ENCODE assay signal across 8 cellular contexts in the genomic region with DNA sequence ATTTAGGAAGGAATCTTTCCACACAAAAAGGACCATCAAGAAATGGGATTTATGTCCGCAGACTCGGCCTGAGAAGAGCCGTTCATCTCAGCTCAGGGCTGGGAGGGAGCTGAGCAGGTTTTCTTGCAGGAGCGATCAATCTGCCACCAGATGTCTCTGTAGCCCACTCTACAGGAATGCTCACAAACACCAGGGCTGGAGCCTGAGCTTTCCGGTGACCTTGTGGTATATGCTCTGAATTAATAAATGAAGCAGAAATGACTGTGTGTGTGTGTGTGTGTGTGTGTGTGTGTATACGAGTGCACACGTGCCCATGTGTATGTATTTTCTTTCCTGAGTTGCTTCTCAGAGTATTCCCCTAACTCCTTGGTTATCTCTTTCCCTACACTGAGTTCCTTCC. TPM values are rescaled to one million over a fixed set of nuclear protein-coding genes. Genes with fewer than 3 reads are reported as not detected.
DNase-seq lines count a peak whose midpoint lies in the region; ATAC-seq and TF ChIP-seq lines count a peak whose summit lies in the region.

No MANE protein-coding gene starts in this region.

- no peaks in the 10 kb centered on the region for H3K9me3 ChIP-seq in aorta (ENCODE audit: control insufficient read depth, low read length)

- no peaks in the 10 kb centered on the region for H3K4me1 ChIP-seq in aorta (ENCODE audit: control insufficient read depth in 1 of 2, insufficient read depth in 2 of 2, low read length in 2 of 2)

- H3K27me3 ChIP-seq in dorsolateral prefrontal cortex: no peaks in the 10 kb centered on the region
- no peaks in the 10 kb centered on the region for H3K27me3 ChIP-seq in aorta (ENCODE audit: control insufficient read depth in 1 of 2, insufficient read depth in 2 of 2, low read length in 1 of 2)

- 22 to 23% methylated on average over 7 of the region's 7 CpGs for WGBS in aorta, 2 donors

- TF ChIP-seq CTCF in AG10803 (conservative IDR thresholded peaks at IDR 0.05; ENCODE audit: low read length): peak; percentile 67
- peak; percentile 42; the same call in 1 of the 2 replicates for TF ChIP-seq CTCF in GM12875 (IDR thresholded peaks at IDR 0.05; ENCODE audit: borderline replicate concordance, insufficient read depth, low read depth, low read length)
- TF ChIP-seq CTCF in RWPE1 (conservative IDR thresholded peaks at IDR 0.05; ENCODE audit: low read depth): peak; percentile 57
- TF ChIP-seq CTCF in dorsolateral prefrontal cortex (IDR thresholded peaks at IDR 0.05 in 54 of 56, conservative IDR thresholded peaks at IDR 0.05 in 2 of 56; ENCODE audit: low read depth in 1 of 56, partially characterized antibody in 56 of 56): peak in 54 of 56 donors; percentile 31 to 80 (median 56)

- H3K36me3 ChIP-seq in aorta (ENCODE audit: control insufficient read depth in 1 of 2, insufficient read depth in 2 of 2, low read length in 1 of 2): no peaks in the 10 kb centered on the region

- peak; percentile 77 for ATAC-seq in aorta (ENCODE audit: low FRiP score)
- no peak for ATAC-seq in HG02970 (IDR thresholded peaks at IDR 0.05; ENCODE audit: low FRiP score, unreplicated experiment)

- H3K4me3 ChIP-seq in AG10803 (ENCODE audit: low read length) (no peak overlapping the region), GM12875 (ENCODE audit: low read depth, low read length) (no peak overlapping the region), dorsolateral prefrontal cortex (no peak overlapping the region), aorta (ENCODE audit: low read length in 2 of 2) (no peak overlapping the region)
- no peak overlapping the region for H3K4me3 ChIP-seq in Jurkat, Clone E6-1 (ENCODE audit: low read length)

- H3K27ac ChIP-seq in RWPE1 (no peak overlapping the region), dorsolateral prefrontal cortex (peak overlapping the region in 18 of 59 donors; percentile 5 to 67 (median 36)), aorta (ENCODE audit: low read depth in 1 of 2, low read length in 2 of 2) (no peak overlapping the region)

- CTCF ChIA-PET in RWPE1 (lab: Yijun Ruan, JAX): interaction anchor here (0.6 to 1.3 kb wide), 5 partner anchors 13 to 1472 kb away, joined by 3 to 8 read pairs (median 4); no protein-coding TSS in a partner anchor

- intact Hi-C loops in dorsolateral prefrontal cortex (cut with DNase I): loop anchor here in 1 of 2 donors (10.0 kb wide), 1 partner anchor 1385 kb away; no protein-coding TSS in a partner anchor
- intact Hi-C loops in aorta (cut with DNase I): loop anchor here in 1 of 2 donors (10.0 kb wide), 1 partner anchor 1495 kb away; no protein-coding TSS in a partner anchor

- POLR2A ChIA-PET in RWPE1 (lab: Yijun Ruan, JAX; ENCODE audit: low non-redundant PET): interaction anchor here (0.6 kb wide), 1 partner anchor 1073 kb away, joined by 3 read pairs; no protein-coding TSS in a partner anchor

- DNase-seq in AG10803 (ENCODE audit: low read depth) (peak; percentile 65), RWPE1 (ENCODE audit: low spot score) (peak; percentile 26), dorsolateral prefrontal cortex (peak in 9 of 10 donors; percentile 44 to 80 (median 63)), lung microvascular endothelial cell (ENCODE audit: low read depth in 2 of 2) (peak; percentile 53 to 71), aorta (no peak)
- DNase-seq in Jurkat, Clone E6-1 (ENCODE audit: low read depth, low spot score): peak; percentile 85

RNA-seq across cellular contexts. Expression of gene CD83, which starts 12.0 kb away (rescaled TPM):
- 23.8 TPM for polyA plus RNA-seq in Jurkat, Clone E6-1 (2012; ENCODE audit: insufficient read depth, insufficient read length)
- total RNA-seq in dorsolateral prefrontal cortex: 10 to 100 TPM in 115 of 120 experiments, 1 to 10 TPM in 5; 7.9 to 32.6 (median 19.5) TPM
- total RNA-seq in lung microvascular endothelial cell: 1.7 and 4.6 TPM in 2 replicates
- total RNA-seq in aorta: 1 to 10 TPM; 6.5 to 8.0 TPM
- 1 to 10 TPM in 1 of 2 donors, under 1 TPM in 1; 1.00 to 9.6 TPM for polyA plus RNA-seq in aorta

Comparison
In these comparisons a context has a peak if more than half of its experiments do, and no peak if none do; other contexts are left out.
1. DNase-seq: peak in AG10803 (single experiment), Jurkat, Clone E6-1 (single experiment), RWPE1 (single experiment), dorsolateral prefrontal cortex (9 of 10) and lung microvascular endothelial cell (2 of 2); none in aorta (0 of 2).
2. Peak in every context shown above with its lines, with median percentiles within 50 percentile points of each other: CTCF ChIP-seq.